Comparison of ENCODE assay signal across 9 cellular contexts in genomic region chr2:73828389-73828817, GRCh38. TPM values are rescaled to one million over a fixed set of nuclear protein-coding genes. Genes with fewer than 3 reads are reported as not detected.
DNase-seq lines count a peak whose midpoint lies in the region; ATAC-seq and TF ChIP-seq lines count a peak whose summit lies in the region.
"Had no signal": no experiment of that assay in that cellular context is flagged by ENCODE, and none has a peak within 500 bp of the region (broad histone marks: within the 10 kb centered on the region; RNA-seq: fewer than 3 reads in every experiment).

No MANE protein-coding gene starts in this region.

- peaks cover 8% of the 10 kb centered on the region for H3K36me3 ChIP-seq in iPS-15b (ENCODE audit: control insufficient read depth, insufficient read depth, low read length)

- no peak for TF ChIP-seq CTCF in HL-60 (IDR thresholded peaks at IDR 0.05; ENCODE audit: insufficient read depth, low read length)

- DNase-seq in HL-60 (ENCODE audit: low read depth in 1 of 2, low spot score in 1 of 2) (no peak), GM03348 (ENCODE audit: low spot score) (no peak), amniotic stem cell (lab: John Stamatoyannopoulos, UW) (no peak)
- no peak for DNase-seq in activated T-helper 1 cell treated with anti-CD3 and anti-CD28 coated beads, Interleukin-12 subunit alpha, Interleukin-12 subunit beta, Interleukin-2, Interleukin-4 antibody, amounts not matched to agents 30 ng/mL and 10 ng/mL and 1 ng/mL, durations not matched to agents 14 hours and 24 hours and 36 hours (ENCODE audit: low spot score)
- no peak for DNase-seq in stimulated activated naive B cell treated with anti-CD40 and anti-IgM and Interleukin-4, amounts not matched to agents 10 μg/mL and 1 μg/mL and 100 μg/mL, for 72 hours
- DNase-seq in stimulated activated CD4-positive, alpha-beta T cell treated with anti-CD3 and anti-CD28 coated beads, Interleukin-4, amount 100 ng/mL, for 24 hours = no peak

- peaks cover 8% of the 10 kb centered on the region for H3K4me1 ChIP-seq in iPS-15b (ENCODE audit: control insufficient read depth, insufficient read depth, low read length)

- peak overlapping the region; percentile 78 for H3K27ac ChIP-seq in HL-60 (replicated peaks)

- H3K9ac ChIP-seq in iPS-15b (ENCODE audit: low read depth, low read length) = no peak overlapping the region

- peak overlapping the region; percentile 98 for H3K4me3 Mint-ChIP-seq in activated T-helper 1 cell treated with anti-CD3 and anti-CD28 coated beads, Interleukin-12 subunit alpha, Interleukin-12 subunit beta, Interleukin-2, Interleukin-4 antibody, amounts not matched to agents 30 ng/mL and 10 ng/mL and 1 ng/mL, durations not matched to agents 14 hours and 24 hours and 36 hours
- H3K4me3 Mint-ChIP-seq in stimulated activated naive B cell treated with anti-CD40 and anti-IgM and Interleukin-4, amounts not matched to agents 10 μg/mL and 1 μg/mL and 100 μg/mL, for 72 hours = peak overlapping the region; percentile 92 to 97

- peaks cover 23% of the 10 kb centered on the region for H3K36me3 Mint-ChIP-seq in activated T-helper 1 cell treated with anti-CD3 and anti-CD28 coated beads, Interleukin-12 subunit alpha, Interleukin-12 subunit beta, Interleukin-2, Interleukin-4 antibody, amounts not matched to agents 30 ng/mL and 10 ng/mL and 1 ng/mL, durations not matched to agents 14 hours and 24 hours and 36 hours (ENCODE audit: low read depth)
- H3K36me3 Mint-ChIP-seq in stimulated activated naive B cell treated with anti-CD40 and anti-IgM and Interleukin-4, amounts not matched to agents 10 μg/mL and 1 μg/mL and 100 μg/mL, for 72 hours = peaks cover 11 to 16% of the 10 kb centered on the region in 2 donors

- intact Hi-C loops in activated T-helper 1 cell treated with anti-CD3 and anti-CD28 coated beads, Interleukin-12 subunit alpha, Interleukin-12 subunit beta, Interleukin-2, Interleukin-4 antibody, amounts not matched to agents 30 ng/mL and 10 ng/mL and 1 ng/mL, durations not matched to agents 14 hours and 24 hours and 36 hours (cut with micrococcal nuclease) = loop anchor here (1.0 to 2.0 kb wide), 8 partner anchors 98 to 626 kb away; partner anchors contain the start of genes BOLA3, DGUOK, INO80B and MOB1A

- no peaks in the 10 kb centered on the region for H3K9me3 Mint-ChIP-seq in activated T-helper 1 cell treated with anti-CD3 and anti-CD28 coated beads, Interleukin-12 subunit alpha, Interleukin-12 subunit beta, Interleukin-2, Interleukin-4 antibody, amounts not matched to agents 30 ng/mL and 10 ng/mL and 1 ng/mL, durations not matched to agents 14 hours and 24 hours and 36 hours
- H3K9me3 Mint-ChIP-seq in stimulated activated naive B cell treated with anti-CD40 and anti-IgM and Interleukin-4, amounts not matched to agents 10 μg/mL and 1 μg/mL and 100 μg/mL, for 72 hours = peaks cover 0 to 5% of the 10 kb centered on the region in 2 donors

- H3K27me3 ChIP-seq in HL-60 (ENCODE audit: insufficient read depth, poor library complexity, severe bottlenecking) (no peaks in the 10 kb centered on the region), iPS-15b (ENCODE audit: control insufficient read depth, insufficient read depth, low read length) (no peaks in the 10 kb centered on the region)

- H3K27ac Mint-ChIP-seq in activated T-helper 1 cell treated with anti-CD3 and anti-CD28 coated beads, Interleukin-12 subunit alpha, Interleukin-12 subunit beta, Interleukin-2, Interleukin-4 antibody, amounts not matched to agents 30 ng/mL and 10 ng/mL and 1 ng/mL, durations not matched to agents 14 hours and 24 hours and 36 hours = peak overlapping the region; percentile 99
- H3K27ac Mint-ChIP-seq in stimulated activated naive B cell treated with anti-CD40 and anti-IgM and Interleukin-4, amounts not matched to agents 10 μg/mL and 1 μg/mL and 100 μg/mL, for 72 hours = peak overlapping the region; percentile 99

- H3K9me3 ChIP-seq in iPS-15b (ENCODE audit: control insufficient read depth, insufficient read depth, low read length) = no peaks in the 10 kb centered on the region
- H3K9me3 ChIP-seq: mucosa of descending colon had no signal

- peaks cover 60% of the 10 kb centered on the region for H3K4me1 Mint-ChIP-seq in activated T-helper 1 cell treated with anti-CD3 and anti-CD28 coated beads, Interleukin-12 subunit alpha, Interleukin-12 subunit beta, Interleukin-2, Interleukin-4 antibody, amounts not matched to agents 30 ng/mL and 10 ng/mL and 1 ng/mL, durations not matched to agents 14 hours and 24 hours and 36 hours (ENCODE audit: low read depth)
- H3K4me1 Mint-ChIP-seq in stimulated activated naive B cell treated with anti-CD40 and anti-IgM and Interleukin-4, amounts not matched to agents 10 μg/mL and 1 μg/mL and 100 μg/mL, for 72 hours = peaks cover 26 to 37% of the 10 kb centered on the region in 2 donors

- H3K4me3 ChIP-seq in HL-60 (replicated peaks; ENCODE audit: insufficient read depth, low read length) (peak overlapping the region; percentile 74), iPS-15b (ENCODE audit: low read depth, low read length) (peak overlapping the region; percentile 95)

- peaks cover 5% of the 10 kb centered on the region for H3K27me3 Mint-ChIP-seq in activated T-helper 1 cell treated with anti-CD3 and anti-CD28 coated beads, Interleukin-12 subunit alpha, Interleukin-12 subunit beta, Interleukin-2, Interleukin-4 antibody, amounts not matched to agents 30 ng/mL and 10 ng/mL and 1 ng/mL, durations not matched to agents 14 hours and 24 hours and 36 hours (ENCODE audit: insufficient read depth)
- H3K27me3 Mint-ChIP-seq in stimulated activated naive B cell treated with anti-CD40 and anti-IgM and Interleukin-4, amounts not matched to agents 10 μg/mL and 1 μg/mL and 100 μg/mL, for 72 hours = no peaks in the 10 kb centered on the region

- no peak for ATAC-seq in stimulated activated naive B cell treated with anti-CD40 and anti-IgM and Interleukin-4, amounts not matched to agents 10 μg/mL and 1 μg/mL and 100 μg/mL, for 72 hours (replicated peaks)
- ATAC-seq in GM18907 (IDR thresholded peaks at IDR 0.05; ENCODE audit: unreplicated experiment) = no peak

RNA-seq across cellular contexts. Expression of gene STAMBP, which starts 0.4 kb away (rescaled TPM):
- total RNA-seq in activated T-helper 1 cell treated with anti-CD3 and anti-CD28 coated beads, Interleukin-12 subunit alpha, Interleukin-12 subunit beta, Interleukin-2, Interleukin-4 antibody, amounts not matched to agents 30 ng/mL and 10 ng/mL and 1 ng/mL, durations not matched to agents 14 hours and 24 hours and 36 hours = 50.8 and 56.0 TPM in 2 replicates

RNA-seq across cellular contexts. Expression of gene C2orf78, which starts 44.4 kb away (rescaled TPM):
- total RNA-seq in activated T-helper 1 cell treated with anti-CD3 and anti-CD28 coated beads, Interleukin-12 subunit alpha, Interleukin-12 subunit beta, Interleukin-2, Interleukin-4 antibody, amounts not matched to agents 30 ng/mL and 10 ng/mL and 1 ng/mL, durations not matched to agents 14 hours and 24 hours and 36 hours = not detected in 2 replicates
- total RNA-seq: mucosa of descending colon had no signal

RNA-seq across cellular contexts. Expression of gene DUSP11, which starts 48.5 kb away (rescaled TPM):
- 42.1 and 42.4 TPM in 2 replicates for total RNA-seq in activated T-helper 1 cell treated with anti-CD3 and anti-CD28 coated beads, Interleukin-12 subunit alpha, Interleukin-12 subunit beta, Interleukin-2, Interleukin-4 antibody, amounts not matched to agents 30 ng/mL and 10 ng/mL and 1 ng/mL, durations not matched to agents 14 hours and 24 hours and 36 hours
